Comparison of ENCODE assay signal across 19 cellular contexts in genomic region chr9:82456621-82457020, GRCh38.
DNase-seq lines count a peak whose midpoint lies in the region; ATAC-seq, FAIRE-seq and TF ChIP-seq lines count a peak whose summit lies in the region.
"Had no signal": no experiment of that assay in that cellular context is flagged by ENCODE, and none has a peak within 500 bp of the region (broad histone marks: within the 10 kb centered on the region; RNA-seq: fewer than 3 reads in every experiment).

No MANE protein-coding gene starts in this region.

- H3K36me3 Mint-ChIP-seq in chondrocyte (ENCODE audit: low read depth): no peaks in the 10 kb centered on the region

- no peaks in the 10 kb centered on the region for H3K36me3 ChIP-seq in aorta (ENCODE audit: control insufficient read depth in 1 of 2, insufficient read depth in 2 of 2, low read length in 1 of 2)
- H3K36me3 ChIP-seq: neutrophil, spleen had no signal

- intact Hi-C loops in aorta (cut with DNase I): no loop called here

- H3K4me3 ChIP-seq in fibroblast of mammary gland (ENCODE audit: control insufficient read depth, low read depth, low read length) (no peak overlapping the region), aorta (ENCODE audit: low read length in 2 of 2) (no peak overlapping the region)
- H3K4me3 ChIP-seq: GM12878, spleen had no signal

- H3K4me1 ChIP-seq in aorta (ENCODE audit: control insufficient read depth in 1 of 2, insufficient read depth in 2 of 2, low read length in 2 of 2): no peaks in the 10 kb centered on the region
- H3K4me1 ChIP-seq: spleen had no signal

- FAIRE-seq in RCC 7860 (lab: Jason Lieb, UNC): no peak
- FAIRE-seq: GM12878, TTC549 had no signal

- H3K27me3 Mint-ChIP-seq in chondrocyte (ENCODE audit: low read depth): no peaks in the 10 kb centered on the region

- H3K27me3 ChIP-seq in aorta (ENCODE audit: control insufficient read depth in 1 of 2, insufficient read depth in 2 of 2, low read length in 1 of 2): no peaks in the 10 kb centered on the region
- H3K27me3 ChIP-seq: neutrophil, spleen had no signal

- H3K9me3 ChIP-seq in aorta (ENCODE audit: control insufficient read depth, low read length): no peaks in the 10 kb centered on the region
- H3K9me3 ChIP-seq: neutrophil had no signal

- peak; percentile 39 for DNase-seq in NCI-H82 (lab: John Stamatoyannopoulos, UW)
- DNase-seq in NCI-H82 treated with DMSO at 0.1 percent for 48 hours (lab: John Stamatoyannopoulos, UW; ENCODE audit: unreplicated experiment): no peak
- DNase-seq in RCC 7860 (ENCODE audit: low spot score): peak; percentile 30
- DNase-seq in fibroblast of mammary gland (ENCODE audit: low read depth): peak; percentile 54
- no peak for DNase-seq in aorta
- DNase-seq in chondrocyte (ENCODE audit: low spot score): no peak
- no peak for DNase-seq in cerebellar cortex (ENCODE audit: low spot score)
- no peak for DNase-seq in OCI-M1 (lab: John Stamatoyannopoulos, UW)
- DNase-seq: 8988T; activated CD8-positive, alpha-beta memory T cell treated with anti-CD3 and anti-CD28 coated beads for 24 hours; activated effector memory CD4-positive, alpha-beta T cell treated with anti-CD3 and anti-CD28 coated beads, Interleukin-2, amount 50 U/mL, for 16 hours; caudate nucleus; NCI-H1436; NCI-H526; SHP77 treated with DMSO at 0.1 percent for 48 hours; spleen had no signal

- ATAC-seq in aorta (ENCODE audit: low FRiP score): no peak
- ATAC-seq: GM12878 had no signal

- 94 to 97% methylated on average over 2 of the region's 2 CpGs for WGBS in aorta, 2 donors

- H3K4me3 Mint-ChIP-seq in chondrocyte (ENCODE audit: unreplicated experiment): no peak overlapping the region

- no peak overlapping the region for H3K27ac Mint-ChIP-seq in chondrocyte (ENCODE audit: unreplicated experiment)

- H3K9me3 Mint-ChIP-seq in chondrocyte (ENCODE audit: low read depth): peaks cover 10% of the 10 kb centered on the region

- peaks cover 4% of the 10 kb centered on the region for H3K4me1 Mint-ChIP-seq in chondrocyte (ENCODE audit: low read depth)

- no peak overlapping the region for H3K27ac ChIP-seq in aorta (ENCODE audit: low read depth in 1 of 2, low read length in 2 of 2)
- H3K27ac ChIP-seq: neutrophil, spleen had no signal

- TF ChIP-seq CTCF in fibroblast of mammary gland (conservative IDR thresholded peaks at IDR 0.05; ENCODE audit: control insufficient read depth, insufficient read depth, low read depth, low read length) (no peak), chondrocyte (IDR thresholded peaks at IDR 0.05) (no peak)

Comparison
In these comparisons a context has a peak if more than half of its experiments do, and no peak if none do; other contexts are left out.
1. DNase-seq: peak in NCI-H82 (single experiment), RCC 7860 (single experiment) and fibroblast of mammary gland (single experiment); none in NCI-H82 treated with DMSO at 0.1 percent for 48 hours (single experiment), aorta (0 of 2), chondrocyte (single experiment), cerebellar cortex (single experiment) and OCI-M1 (single experiment).